Comparison of ENCODE assay signal across 10 cellular contexts in the genomic region with DNA sequence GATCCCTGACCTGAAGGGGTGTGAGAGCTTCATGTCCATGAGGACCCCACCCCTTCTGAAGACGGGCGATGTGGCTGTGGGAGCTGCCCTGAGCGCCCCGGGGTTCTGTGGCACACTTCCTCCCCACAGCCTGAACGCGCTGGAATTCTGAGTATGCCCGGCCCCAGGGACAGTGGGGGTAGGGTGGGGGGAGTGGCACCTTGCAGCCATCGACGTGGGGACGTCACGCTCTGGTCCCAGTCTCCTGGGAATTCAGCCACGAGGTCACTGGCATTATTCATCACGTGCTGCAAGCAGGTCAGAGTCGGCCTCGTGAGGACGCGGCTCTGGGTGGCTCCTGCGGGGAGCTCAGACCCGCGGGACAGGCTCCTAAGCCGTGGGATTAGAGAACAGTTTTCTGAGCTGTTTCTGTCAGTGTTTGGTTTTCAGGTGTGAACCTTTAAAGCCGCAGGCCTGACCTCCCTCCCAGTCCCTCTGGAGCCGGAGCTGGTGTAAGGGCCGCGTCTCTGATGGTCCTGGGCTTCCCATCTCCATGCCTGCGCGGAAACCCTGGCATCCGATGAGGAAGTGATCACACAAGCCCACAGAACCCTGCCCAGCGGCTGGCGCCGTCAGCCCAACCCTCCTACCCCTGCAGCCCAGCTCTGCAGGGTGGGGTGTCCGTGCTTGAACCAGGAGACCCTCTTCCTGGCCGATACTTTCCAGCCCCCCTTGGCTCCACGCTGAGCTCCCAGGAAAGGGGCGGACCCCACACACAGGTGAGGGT. TPM values are rescaled to one million over a fixed set of nuclear protein-coding genes. Genes with fewer than 3 reads are reported as not detected.
DNase-seq lines count a peak whose midpoint lies in the region; TF ChIP-seq lines count a peak whose summit lies in the region.
"Had no signal": no experiment of that assay in that cellular context is flagged by ENCODE, and none has a peak within 500 bp of the region (broad histone marks: within the 10 kb centered on the region; RNA-seq: fewer than 3 reads in every experiment).

No MANE protein-coding gene starts in this region.

- no peaks in the 10 kb centered on the region for H3K79me2 ChIP-seq in mesendoderm (ENCODE audit: control insufficient read depth, insufficient read depth, low read length)

- intact Hi-C loops in esophagus muscularis mucosa (cut with DNase I) = no loop called here

- no peak overlapping the region for H3K18ac ChIP-seq in mesendoderm (ENCODE audit: low read length)

- H3K9me3 ChIP-seq in NT2/D1 (ENCODE audit: insufficient read depth, low read length) (no peaks in the 10 kb centered on the region), esophagus muscularis mucosa (no peaks in the 10 kb centered on the region)

- H2BK120ac ChIP-seq in mesendoderm (ENCODE audit: low read depth, low read length) = no peak overlapping the region

- H2BK5ac ChIP-seq in mesendoderm (ENCODE audit: low read length) = no peak overlapping the region

- peak overlapping the region; percentile 78 for H3K4me2 ChIP-seq in mesendoderm (ENCODE audit: low read length)

- no peaks in the 10 kb centered on the region for H3K79me1 ChIP-seq in mesendoderm (ENCODE audit: low read length)

- DNase-seq in NT2/D1 (ENCODE audit: low read depth, low spot score) (no peak), esophagus muscularis mucosa (ENCODE audit: extremely low spot score) (no peak), mesendoderm (peak; percentile 80), NCI-H2029 (lab: John Stamatoyannopoulos, UW) (no peak), amniotic stem cell (lab: John Stamatoyannopoulos, UW) (no peak), NCI-H2029 treated with DMSO at 0.1 percent for 48 hours (lab: John Stamatoyannopoulos, UW) (no peak)
- no peak for DNase-seq in stimulated activated naive CD4-positive, alpha-beta T cell (lab: John Stamatoyannopoulos, UW)
- DNase-seq: activated CD4-positive, alpha-beta T cell treated with anti-CD3 and anti-CD28 coated beads for 1 hour; foreskin keratinocyte had no signal

- H3K23ac ChIP-seq in mesendoderm (ENCODE audit: low read length) = no peak overlapping the region

- H3K9ac ChIP-seq in NT2/D1 (ENCODE audit: insufficient read length, low read depth) (peak overlapping the region; percentile 66), mesendoderm (ENCODE audit: low read length) (peak overlapping the region; percentile 71)

- H3K27me3 ChIP-seq in NT2/D1 (ENCODE audit: insufficient read depth, insufficient read length) (no peaks in the 10 kb centered on the region), esophagus muscularis mucosa (no peaks in the 10 kb centered on the region), mesendoderm (ENCODE audit: insufficient read depth, low read length, poor library complexity) (no peaks in the 10 kb centered on the region)
- H3K27me3 ChIP-seq: foreskin keratinocyte had no signal

- H3K56ac ChIP-seq in mesendoderm (ENCODE audit: low read length) = peak overlapping the region; percentile 82

- H3K27ac ChIP-seq in 22Rv1 (0 out of 2 replicates have a peak overlapping the region, but pooled peaks have one; percentile 22), esophagus muscularis mucosa (replicated peaks in 1 of 4) (peak overlapping the region in 3 of 4 donors; percentile 43 to 60 (median 52)), mesendoderm (ENCODE audit: low read depth, low read length) (no peak overlapping the region)
- H3K27ac ChIP-seq: foreskin keratinocyte had no signal

- TF ChIP-seq EP300 in esophagus muscularis mucosa (IDR thresholded peaks at IDR 0.05) = no peak

- no peak overlapping the region for H3K4ac ChIP-seq in mesendoderm (ENCODE audit: low read depth, low read length)

- 64% methylated on average over 8 of the region's 35 CpGs for WGBS in esophagus muscularis mucosa
- WGBS in mesendoderm (ENCODE audit: extremely low coverage, insufficient coverage, low lambda C conversion rate) = no CpG with 5 or more reads among the region's 35 CpGs

- H3K4me3 ChIP-seq in NT2/D1 (ENCODE audit: insufficient read length, low read depth) = peak overlapping the region; percentile 22
- H3K4me3 ChIP-seq in esophagus muscularis mucosa = peak overlapping the region in 2 of 4 donors; percentile 5 to 15
- no peak overlapping the region for H3K4me3 ChIP-seq in mesendoderm (ENCODE audit: low read length)

- H2AK5ac ChIP-seq in mesendoderm (ENCODE audit: low read length) = no peak overlapping the region

- H4K8ac ChIP-seq in mesendoderm (ENCODE audit: low read depth, low read length) = no peak overlapping the region

- peaks cover 32% of the 10 kb centered on the region for H3K4me1 ChIP-seq in NT2/D1 (ENCODE audit: insufficient read depth, insufficient read length)
- H3K4me1 ChIP-seq in esophagus muscularis mucosa = peaks cover 35 to 48% (median 43%) of the 10 kb centered on the region in 4 donors
- peaks cover 4% of the 10 kb centered on the region for H3K4me1 ChIP-seq in mesendoderm (ENCODE audit: control insufficient read depth, low read depth, low read length)

- TF ChIP-seq CTCF in 22Rv1 (IDR thresholded peaks at IDR 0.05) = no peak
- no peak for TF ChIP-seq CTCF in esophagus muscularis mucosa (IDR thresholded peaks at IDR 0.05)

- H3K36me3 ChIP-seq in NT2/D1 (ENCODE audit: insufficient read depth, insufficient read length, low read length) (peaks cover 38% of the 10 kb centered on the region), esophagus muscularis mucosa (peaks cover 4 to 22% (median 13%) of the 10 kb centered on the region in 4 donors), mesendoderm (ENCODE audit: control insufficient read depth, insufficient read depth, low read length) (no peaks in the 10 kb centered on the region)

- TF ChIP-seq POLR2A in esophagus muscularis mucosa (IDR thresholded peaks at IDR 0.05; ENCODE audit: low read depth) = no peak

- no peak overlapping the region for H2BK15ac ChIP-seq in mesendoderm (replicated peaks; ENCODE audit: low read depth)

- no peak overlapping the region for H4K5ac ChIP-seq in mesendoderm (ENCODE audit: low read length)

RNA-seq across cellular contexts. Expression of a gene that starts 16.2 kb away (rescaled TPM):
- total RNA-seq in esophagus muscularis mucosa = 10 to 100 TPM; 12.5 to 30.8 (median 25.5) TPM
- 0.41 TPM for polyA plus RNA-seq in mesendoderm (2013, experiment 1 of 2)
- polyA plus RNA-seq in mesendoderm (2013, experiment 2 of 2) = 0.42 TPM
- total RNA-seq: foreskin keratinocyte had no signal
- polyA plus RNA-seq: foreskin keratinocyte had no signal

RNA-seq across cellular contexts. Expression of a gene that starts 27.4 kb away (rescaled TPM):
- 10 to 100 TPM in 2 of 4 donors, 1 to 10 TPM in 2; 4.6 to 19.9 (median 11.0) TPM for total RNA-seq in esophagus muscularis mucosa
- 0.88 TPM for polyA plus RNA-seq in mesendoderm (2013, experiment 1 of 2)
- 0.84 TPM for polyA plus RNA-seq in mesendoderm (2013, experiment 2 of 2)
